In the genomic region with DNA sequence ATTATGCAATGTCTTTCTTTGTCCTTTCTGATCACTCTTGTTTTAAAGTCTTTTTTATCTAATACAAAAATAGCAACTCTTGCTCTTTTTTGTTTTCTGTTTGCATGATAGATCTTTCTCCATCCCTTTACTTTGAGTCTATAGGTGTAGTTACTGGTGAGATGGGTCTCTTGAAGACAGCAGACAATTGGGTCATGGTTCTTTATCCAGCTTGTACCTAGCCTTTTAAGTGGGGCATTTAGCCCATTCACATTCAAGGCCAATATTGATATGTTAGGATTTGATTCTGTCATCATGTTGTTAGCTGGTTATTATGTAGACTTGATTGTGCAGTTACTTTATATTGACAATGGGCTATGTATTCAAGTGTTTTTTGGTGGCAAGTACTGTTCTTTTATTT, we compare ENCODE assay signal across 24 cellular contexts.
"Had no signal": no experiment of that assay in that cellular context is flagged by ENCODE, and none has a peak within 500 bp of the region (broad histone marks: within the 10 kb centered on the region; RNA-seq: fewer than 3 reads in every experiment).

No MANE protein-coding gene starts in this region.

- H3K4me2 ChIP-seq: hepatocyte had no signal

- ATAC-seq: gastroesophageal sphincter; heart left ventricle; left lobe of liver; natural killer cell treated with Interleukin-12 subunit alpha and Interleukin-12 subunit beta and Interleukin-15 and Interleukin-18, amount 100 ng/mL, for 72 hours; sciatic nerve; stimulated activated memory B cell treated with anti-CD40 and anti-IgM and Interleukin-4, amounts not matched to agents 10 μg/mL and 1 μg/mL and 100 μg/mL, for 72 hours; stimulated activated naive CD8-positive, alpha-beta T cell treated with anti-CD3 and anti-CD28 coated beads, Interleukin-15, Interleukin-2, amounts not matched to agents 100 U/mL and 50 U/mL, for 24 hours had no signal

- H3K36me3 ChIP-seq: esophagus muscularis mucosa, gastroesophageal sphincter, heart left ventricle, neutrophil, spleen, tibial artery had no signal

- H3K27me3 ChIP-seq: esophagus muscularis mucosa, foreskin keratinocyte, gastroesophageal sphincter, heart left ventricle, hepatocyte, neutrophil, spleen, testis, tibial artery had no signal

- H3K4me1 ChIP-seq: esophagus muscularis mucosa, gastroesophageal sphincter, heart left ventricle, parathyroid adenoma, spleen, testis had no signal

- H3K27ac ChIP-seq: esophagus muscularis mucosa, foreskin keratinocyte, gastroesophageal sphincter, heart left ventricle, hepatocyte, neutrophil, parathyroid adenoma, skin epidermis, spleen, testis, tibial artery had no signal

- H3K4me3 ChIP-seq: esophagus muscularis mucosa, gastroesophageal sphincter, heart left ventricle, hepatocyte, lung, skin epidermis, spleen, testis, tibial artery had no signal

- H3K9ac ChIP-seq: parathyroid adenoma had no signal

- H3K9me3 ChIP-seq: esophagus muscularis mucosa, gastroesophageal sphincter, neutrophil, testis, tibial artery had no signal

- FAIRE-seq: endothelial cell of umbilical vein, kidney had no signal

- H2AFZ ChIP-seq: hepatocyte, parathyroid adenoma had no signal

- DNase-seq: dermis blood vessel endothelial cell; effector memory CD4-positive, alpha-beta T cell; heart left ventricle; kidney; naive B cell; spleen; stimulated activated CD4-positive, alpha-beta T cell treated with anti-CD3 and anti-CD28 coated beads, Interleukin-4, amount 100 ng/mL, for 4 hours; stimulated activated naive CD8-positive, alpha-beta T cell treated with anti-CD3 and anti-CD28 coated beads, Interleukin-15, Interleukin-2, amounts not matched to agents 100 U/mL and 50 U/mL, for 24 hours; substantia nigra; testis; tibial artery had no signal

- H3K79me2 ChIP-seq: hepatocyte, parathyroid adenoma had no signal
